1 cellular context compared by ENCODE assay signal in the genomic region with DNA sequence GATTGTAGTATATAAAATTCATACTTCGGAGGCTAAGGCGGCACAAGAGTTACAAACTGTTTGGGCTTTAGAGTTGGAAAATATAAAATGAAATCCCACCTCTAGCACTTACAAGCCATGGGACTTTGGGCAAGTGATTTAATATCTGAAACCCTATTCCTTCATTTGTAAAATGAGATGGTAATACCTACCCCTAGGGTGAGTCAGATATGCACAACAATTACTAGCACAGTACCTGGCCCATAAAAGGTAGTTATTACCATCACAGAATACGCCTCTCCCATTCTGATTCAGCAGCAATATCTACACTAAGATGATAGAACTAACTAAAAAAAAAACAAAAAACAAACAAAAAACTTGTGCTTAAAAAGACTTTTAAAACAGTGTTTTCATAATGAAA.
TF ChIP-seq lines count a peak whose summit lies in the region.

No MANE protein-coding gene starts in this region.

TF ChIP-seq in neural cell, 6 proteins besides CTCF, POLR2A, EP300 and RAD21 (continued from another document):
- no peak for TF ChIP-seq REST (IDR thresholded peaks at IDR 0.05; ENCODE audit: borderline replicate concordance)
- TF ChIP-seq MXI1 (conservative IDR thresholded peaks at IDR 0.05; ENCODE audit: poor library complexity, severe bottlenecking) = no peak
